ENCODE assay signal across 8 cellular contexts in genomic region chr2:213284105-213285090, GRCh38. TPM values are rescaled to one million over a fixed set of nuclear protein-coding genes. Genes with fewer than 3 reads are reported as not detected.
DNase-seq lines count a peak whose midpoint lies in the region; ATAC-seq and TF ChIP-seq lines count a peak whose summit lies in the region.

Gene SPAG16, plus strand, starts transcription at chr2:213284464.

- H3K4me1 Mint-ChIP-seq in IgD-negative memory B cell (peaks cover 21 to 26% (median 24%) of the 10 kb centered on the region in 3 donors), neural crest cell (peaks cover 34% of the 10 kb centered on the region)

- POLR2A ChIA-PET in RWPE1 (lab: Yijun Ruan, JAX; ENCODE audit: low non-redundant PET): no interaction called here

- TF ChIP-seq EP300 in stomach (IDR thresholded peaks at IDR 0.05): no peak

- H3K4me1 ChIP-seq in foreskin keratinocyte: peaks cover 6% of the 10 kb centered on the region
- peaks cover 5 to 56% (median 31%) of the 10 kb centered on the region in 4 donors for H3K4me1 ChIP-seq in stomach

- H3K36me3 Mint-ChIP-seq in IgD-negative memory B cell (peaks cover 3% of the 10 kb centered on the region), neural crest cell (ENCODE audit: low read depth) (peaks cover 7% of the 10 kb centered on the region)

- peak; percentile 85 for DNase-seq in DMS114 treated with DMSO at 0.1 percent for 48 hours (lab: John Stamatoyannopoulos, UW; ENCODE audit: unreplicated experiment)
- peak; percentile 98 for DNase-seq in RWPE1 (ENCODE audit: low spot score)
- DNase-seq in activated naive CD4-positive, alpha-beta T cell (lab: John Stamatoyannopoulos, UW): peak; percentile 79 to 92 (median 85)
- DNase-seq in foreskin keratinocyte: peak; percentile 93 to 95
- DNase-seq in neural crest cell (ENCODE audit: low read depth, low spot score): peak; percentile 95
- peak; percentile 93 for DNase-seq in stomach

- no peaks in the 10 kb centered on the region for H3K36me3 ChIP-seq in stomach

- H3K9me3 ChIP-seq in stomach: no peaks in the 10 kb centered on the region

- intact Hi-C loops in stomach (cut with DNase I; ENCODE audit: low total_unique reads): no loop called here

- H3K4me3 Mint-ChIP-seq in IgD-negative memory B cell (peak within 1 kb of the TSS; percentile 95 to 98 (median 97)), neural crest cell (peak within 1 kb of the TSS; percentile 91)

- ATAC-seq in GM21528 (IDR thresholded peaks at IDR 0.05; ENCODE audit: low FRiP score, unreplicated experiment) (peak; percentile 100), foreskin keratinocyte (peak; percentile 98)

- H3K27me3 Mint-ChIP-seq in IgD-negative memory B cell (peaks cover 3% of the 10 kb centered on the region), neural crest cell (ENCODE audit: low read depth) (no peaks in the 10 kb centered on the region)

- CTCF ChIA-PET in RWPE1 (lab: Yijun Ruan, JAX): interaction anchor here (0.7 kb wide), 2 partner anchors 341 to 1157 kb away, joined by 3 read pairs; no protein-coding TSS in a partner anchor

- no peaks in the 10 kb centered on the region for H3K27me3 ChIP-seq in foreskin keratinocyte
- H3K27me3 ChIP-seq in stomach: no peaks in the 10 kb centered on the region

- peak within 1 kb of the TSS; percentile 74 to 84 (median 80) for H3K4me3 ChIP-seq in stomach

- TF ChIP-seq POLR2A in stomach (IDR thresholded peaks at IDR 0.05): no peak

- H3K27ac Mint-ChIP-seq in IgD-negative memory B cell (peak within 1 kb of the TSS; percentile 15 to 98 (median 93)), neural crest cell (ENCODE audit: unreplicated experiment) (peak within 1 kb of the TSS; percentile 83)

- H3K27ac ChIP-seq in RWPE1: peak within 1 kb of the TSS; percentile 79
- peak within 1 kb of the TSS; percentile 73 for H3K27ac ChIP-seq in foreskin keratinocyte
- peak within 1 kb of the TSS; percentile 82 to 93 (median 83) for H3K27ac ChIP-seq in stomach

- H3K9me3 Mint-ChIP-seq in IgD-negative memory B cell: no peaks in the 10 kb centered on the region
- no peaks in the 10 kb centered on the region for H3K9me3 Mint-ChIP-seq in neural crest cell

- WGBS in stomach, 5 donors: 1 to 3% (median 1%) methylated on average over 27 to 59 of the region's 59 CpGs

- no peak for TF ChIP-seq CTCF in RWPE1 (conservative IDR thresholded peaks at IDR 0.05; ENCODE audit: low read depth)
- TF ChIP-seq CTCF in foreskin keratinocyte (conservative IDR thresholded peaks at IDR 0.05): no peak
- TF ChIP-seq CTCF in neural crest cell (conservative IDR thresholded peaks at IDR 0.05): no peak
- TF ChIP-seq CTCF in stomach (IDR thresholded peaks at IDR 0.05): no peak

RNA-seq across cellular contexts. Expression of gene SPAG16, which starts in this region (rescaled TPM):
- polyA plus RNA-seq in IgD-negative memory B cell: 9.1 TPM
- total RNA-seq in foreskin keratinocyte: 15.0 and 16.7 TPM in 2 replicates
- polyA plus RNA-seq in foreskin keratinocyte: 13.7 and 14.3 TPM in 2 replicates
- 28.8 and 29.0 TPM in 2 replicates for total RNA-seq in neural crest cell
- total RNA-seq in stomach: 100 to 1,000 TPM in 3 of 5 donors, 10 to 100 TPM in 2; 27.5 to 137 (median 101) TPM
- polyA plus RNA-seq in stomach: 10 to 100 TPM; 16.0 to 29.6 (median 19.0) TPM

Comparison
In these comparisons a context has a peak if more than half of its experiments do, and no peak if none do; other contexts are left out.
1. Peak in every context shown above with its lines: DNase-seq, ATAC-seq, H3K4me3 ChIP-seq and H3K27ac ChIP-seq.